In the genomic region with DNA sequence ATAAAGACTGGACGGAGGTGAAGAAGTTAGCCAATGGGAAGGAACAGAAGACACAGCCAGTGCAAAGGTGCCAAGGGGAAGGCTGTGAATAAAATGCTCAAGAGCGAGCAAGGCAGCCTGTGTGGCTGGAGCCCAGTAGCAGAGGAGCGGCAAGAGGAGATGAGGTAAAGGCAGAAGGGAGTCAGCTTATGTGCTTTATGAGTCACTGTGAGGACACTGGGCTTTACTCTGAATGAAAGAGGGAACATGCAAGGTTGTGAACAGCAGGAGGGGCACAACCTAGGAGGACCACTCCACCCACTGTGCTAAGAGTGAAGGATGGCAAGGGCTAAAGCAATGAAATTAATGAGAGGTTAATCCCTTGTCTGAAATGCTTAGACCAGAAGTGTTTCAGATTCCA, we compare ENCODE assay signal across 21 cellular contexts.
A peak's percentile ranks its signal among the peaks of the same experiment; 100 is the strongest.
DNase-seq lines count a peak whose midpoint lies in the region; ATAC-seq, FAIRE-seq and TF ChIP-seq lines count a peak whose summit lies in the region.
"Had no signal": no experiment of that assay in that cellular context is flagged by ENCODE, and none has a peak within 500 bp of the region (broad histone marks: within the 10 kb centered on the region; RNA-seq: fewer than 3 reads in every experiment).

No MANE protein-coding gene starts in this region.

- no peak overlapping the region for H3K4me3 Mint-ChIP-seq in astrocyte (ENCODE audit: unreplicated experiment)
- H3K4me3 Mint-ChIP-seq: CD4-positive, CD25-positive, alpha-beta regulatory T cell had no signal

- H3K79me2 ChIP-seq in GM23248 (ENCODE audit: insufficient read depth) (no peaks in the 10 kb centered on the region), astrocyte (ENCODE audit: insufficient read depth, low read length) (no peaks in the 10 kb centered on the region)

- H4K20me1 ChIP-seq in GM23248 (ENCODE audit: insufficient read depth), result no peaks in the 10 kb centered on the region
- no peaks in the 10 kb centered on the region for H4K20me1 ChIP-seq in astrocyte (ENCODE audit: insufficient read depth, low read length)

- H3K27ac Mint-ChIP-seq in astrocyte (ENCODE audit: unreplicated experiment), result no peak overlapping the region

- H3K9me3 ChIP-seq in GM23248 (ENCODE audit: low read depth), result no peaks in the 10 kb centered on the region
- no peaks in the 10 kb centered on the region for H3K9me3 ChIP-seq in astrocyte (ENCODE audit: insufficient read depth, low read depth, low read length)

- FAIRE-seq in astrocyte (lab: Jason Lieb, UNC), result no peak
- FAIRE-seq: G401.6, GM18507, H1 had no signal

- no peaks in the 10 kb centered on the region for H3K36me3 ChIP-seq in GM23248 (ENCODE audit: low read depth)
- H3K36me3 ChIP-seq in astrocyte (ENCODE audit: insufficient read depth, low read length), result no peaks in the 10 kb centered on the region

- DNase-seq in GM23248 (peak; percentile 37), HT1080 (ENCODE audit: low read depth) (peak; percentile 50), astrocyte (ENCODE audit: low read depth) (peak; percentile 33), fibroblast of mammary gland (ENCODE audit: low read depth) (peak; percentile 12), left ventricle myocardium superior (no peak)
- no peak for DNase-seq in stimulated activated CD4-positive, alpha-beta T cell treated with anti-CD3 and anti-CD28 coated beads, Interleukin-1b, Interleukin-23, amount 100 ng/mL, for 48 hours
- DNase-seq: CD4-positive, CD25-positive, alpha-beta regulatory T cell; COR-L47; Kasumi-1; NCI-H1417; NCI-H1694 treated with DMSO at 0.1 percent for 48 hours; NCI-H2081 treated with DMSO at 0.1 percent for 48 hours; NCI-H2171 treated with DMSO at 0.1 percent for 48 hours; NCI-H526; SHP77; SW 1271 had no signal

- 88 to 97% methylated on average over 3 of the region's 3 CpGs for WGBS in GM23248 (ENCODE audit: low coverage in 1 of 2, low lambda C conversion rate in 2 of 2, missing lambda C conversion rate in 2 of 2), 2 experiments

- H3K4me3 ChIP-seq in GM23248, result no peak overlapping the region
- no peak overlapping the region for H3K4me3 ChIP-seq in astrocyte (ENCODE audit: insufficient read depth, low read depth, low read length)
- H3K4me3 ChIP-seq in fibroblast of mammary gland (ENCODE audit: control insufficient read depth, low read depth, low read length), result no peak overlapping the region
- H3K4me3 ChIP-seq: SK-N-MC had no signal

- peaks cover 2% of the 10 kb centered on the region for H3K9me3 Mint-ChIP-seq in astrocyte (ENCODE audit: unreplicated experiment)

- intact Hi-C loops in left ventricle myocardium superior (cut with micrococcal nuclease), result no loop called here

- TF ChIP-seq CTCF in astrocyte (IDR thresholded peaks at IDR 0.05; ENCODE audit: insufficient read depth, low read depth, low read length) (no peak), fibroblast of mammary gland (conservative IDR thresholded peaks at IDR 0.05; ENCODE audit: control insufficient read depth, insufficient read depth, low read depth, low read length) (no peak)

- H2AFZ ChIP-seq in GM23248, result no peak overlapping the region
- H2AFZ ChIP-seq in astrocyte (ENCODE audit: low read depth, low read length), result no peak overlapping the region

- H3K36me3 Mint-ChIP-seq in astrocyte (ENCODE audit: low read depth, unreplicated experiment), result peaks cover 2% of the 10 kb centered on the region

- H3K4me1 ChIP-seq in GM23248 (ENCODE audit: insufficient read depth) (peaks cover 39% of the 10 kb centered on the region), astrocyte (ENCODE audit: insufficient read depth, low read length) (peaks cover 18% of the 10 kb centered on the region)

- peaks cover 21% of the 10 kb centered on the region for H3K4me1 Mint-ChIP-seq in astrocyte (ENCODE audit: low read depth, unreplicated experiment)

- H3K27me3 ChIP-seq in GM23248 (replicated peaks; ENCODE audit: insufficient read depth) (no peaks in the 10 kb centered on the region), astrocyte (ENCODE audit: insufficient read depth, low read length) (no peaks in the 10 kb centered on the region)

- in situ Hi-C loops in GM23248 (cut with MboI), result no loop called here

- no peaks in the 10 kb centered on the region for H3K27me3 Mint-ChIP-seq in astrocyte (ENCODE audit: low read depth, unreplicated experiment)
- H3K27me3 Mint-ChIP-seq: CD4-positive, CD25-positive, alpha-beta regulatory T cell had no signal

- no peak for ATAC-seq in left ventricle myocardium superior
- ATAC-seq in HG03378 (IDR thresholded peaks at IDR 0.05; ENCODE audit: unreplicated experiment), result no peak

- no peaks in the 10 kb centered on the region for H3K9me2 ChIP-seq in GM23248 (ENCODE audit: insufficient read depth)

- H3K9ac ChIP-seq in GM23248 (no peak overlapping the region), astrocyte (ENCODE audit: low read length) (no peak overlapping the region)

- H3K4me2 ChIP-seq in GM23248 (ENCODE audit: unreplicated experiment) (no peak overlapping the region), astrocyte (ENCODE audit: low read length) (no peak overlapping the region)

- H3F3A ChIP-seq in GM23248 (ENCODE audit: insufficient read depth), result peaks cover 14% of the 10 kb centered on the region

- H3K27ac ChIP-seq in GM23248 (no peak overlapping the region), astrocyte (ENCODE audit: low read depth, low read length) (no peak overlapping the region)
- H3K27ac ChIP-seq: SK-N-MC had no signal

Comparison
In these comparisons a context has a peak if more than half of its experiments do, and no peak if none do; other contexts are left out.
1. DNase-seq: peak in GM23248 (single experiment), HT1080 (single experiment), astrocyte (single experiment) and fibroblast of mammary gland (single experiment); none in stimulated activated CD4-positive, alpha-beta T cell treated with anti-CD3 and anti-CD28 coated beads, Interleukin-1b, Interleukin-23, amount 100 ng/mL, for 48 hours (single experiment) and left ventricle myocardium superior (single experiment).